In genomic region chr21:15064576-15065380, GRCh38 we compare ENCODE assay signal across 8 cellular contexts. TPM values are rescaled to one million over a fixed set of nuclear protein-coding genes. Genes with fewer than 3 reads are reported as not detected.
A peak's percentile ranks its signal among the peaks of the same experiment; 100 is the strongest.
DNase-seq lines count a peak whose midpoint lies in the region; ATAC-seq and TF ChIP-seq lines count a peak whose summit lies in the region.

Gene NRIP1 (minus strand): TSS chr21:15065000. CDS start chr21:14968192, 96,808 bp downstream.

- peaks cover 46% of the 10 kb centered on the region for H3K4me1 Mint-ChIP-seq in T-helper 1 cell treated with Interleukin-12 subunit alpha and Interleukin-12 subunit beta and Interleukin-4 antibody, amounts not matched to agents 30 μg/mL and 1 μg/mL, for 36 hours (ENCODE audit: low read depth)
- peaks cover 46% of the 10 kb centered on the region for H3K4me1 Mint-ChIP-seq in progenitor cell of endocrine pancreas (ENCODE audit: low read depth)

- peaks cover 46% of the 10 kb centered on the region for H3K79me2 ChIP-seq in Loucy (ENCODE audit: insufficient read depth, low read length)

- TF ChIP-seq POLR2A in upper lobe of left lung (IDR thresholded peaks at IDR 0.05) = peak in 3 of 4 donors; percentile 46 to 88 (median 63)

- H3K4me2 ChIP-seq in Loucy (ENCODE audit: low read depth, low read length, poor library complexity, severe bottlenecking) = peak within 1 kb of the TSS; percentile 96

- TF ChIP-seq CTCF in Loucy (conservative IDR thresholded peaks at IDR 0.05; ENCODE audit: low read length) (no peak), progenitor cell of endocrine pancreas (IDR thresholded peaks at IDR 0.05; ENCODE audit: unreplicated experiment) (no peak), upper lobe of left lung (IDR thresholded peaks at IDR 0.05) (peak in 1 of 6 experiments; percentile 38)

- intact Hi-C loops in left cardiac atrium (cut with DNase I) = loop anchor here in 1 of 2 donors (5.0 kb wide), 3 partner anchors 58 to 418 kb away; no protein-coding TSS in a partner anchor

- no peaks in the 10 kb centered on the region for H3K9me2 ChIP-seq in Loucy (replicated peaks; ENCODE audit: low read depth, low read length)

- no peaks in the 10 kb centered on the region for H3K9me3 ChIP-seq in Loucy (ENCODE audit: insufficient read depth, low read depth, low read length)
- no peaks in the 10 kb centered on the region for H3K9me3 ChIP-seq in upper lobe of left lung

- peaks cover 36% of the 10 kb centered on the region for H3K4me1 ChIP-seq in Loucy (ENCODE audit: insufficient read depth, low read length, poor library complexity, severe bottlenecking)
- peaks cover 24 to 36% (median 30%) of the 10 kb centered on the region in 4 donors for H3K4me1 ChIP-seq in upper lobe of left lung

- peaks cover 2% of the 10 kb centered on the region for H3K36me3 Mint-ChIP-seq in T-helper 1 cell treated with Interleukin-12 subunit alpha and Interleukin-12 subunit beta and Interleukin-4 antibody, amounts not matched to agents 30 μg/mL and 1 μg/mL, for 36 hours (ENCODE audit: low read depth)
- peaks cover 1% of the 10 kb centered on the region for H3K36me3 Mint-ChIP-seq in progenitor cell of endocrine pancreas (ENCODE audit: insufficient read depth)

- peak within 1 kb of the TSS; percentile 96 to 99 (median 98) for H3K27ac ChIP-seq in upper lobe of left lung

- H4K20me1 ChIP-seq in Loucy (ENCODE audit: insufficient read depth, low read length, poor library complexity, severe bottlenecking) = peaks cover 27% of the 10 kb centered on the region

- DNase-seq in EL (peak; percentile 92), GOT3 (lab: John Stamatoyannopoulos, UW) (peak; percentile 81), amygdala (lab: John Stamatoyannopoulos, UW) (peak in 55 of 56 donors; percentile 27 to 90 (median 78)), left cardiac atrium (peak; percentile 94), progenitor cell of endocrine pancreas (ENCODE audit: low spot score, unreplicated experiment) (peak; percentile 72), upper lobe of left lung (peak; percentile 90 to 98)

- H3K36me3 ChIP-seq in Loucy (ENCODE audit: insufficient read depth, low read length) (no peaks in the 10 kb centered on the region), upper lobe of left lung (no peaks in the 10 kb centered on the region)

- no peaks in the 10 kb centered on the region for H3F3A ChIP-seq in Loucy (ENCODE audit: low read depth)

- peaks cover 44% of the 10 kb centered on the region for H3K27me3 Mint-ChIP-seq in T-helper 1 cell treated with Interleukin-12 subunit alpha and Interleukin-12 subunit beta and Interleukin-4 antibody, amounts not matched to agents 30 μg/mL and 1 μg/mL, for 36 hours (ENCODE audit: low read depth)
- peaks cover 3% of the 10 kb centered on the region for H3K27me3 Mint-ChIP-seq in progenitor cell of endocrine pancreas

- no peak for TF ChIP-seq EP300 in upper lobe of left lung (IDR thresholded peaks at IDR 0.05)

- peak within 1 kb of the TSS; percentile 95 for H2AFZ ChIP-seq in Loucy (ENCODE audit: low read length)

- peak; percentile 92 to 94 for ATAC-seq in left cardiac atrium
- ATAC-seq in upper lobe of left lung (ENCODE audit: low FRiP score in 2 of 2) = peak; percentile 94 to 97

- no peaks in the 10 kb centered on the region for H3K27me3 ChIP-seq in Loucy (ENCODE audit: insufficient read depth, low read length, poor library complexity, severe bottlenecking)
- no peaks in the 10 kb centered on the region for H3K27me3 ChIP-seq in upper lobe of left lung

- peak within 1 kb of the TSS; percentile 94 for H3K27ac Mint-ChIP-seq in T-helper 1 cell treated with Interleukin-12 subunit alpha and Interleukin-12 subunit beta and Interleukin-4 antibody, amounts not matched to agents 30 μg/mL and 1 μg/mL, for 36 hours
- H3K27ac Mint-ChIP-seq in progenitor cell of endocrine pancreas = peak within 1 kb of the TSS; percentile 99

- 0 to 1% methylated on average over 25 to 40 of the region's 115 CpGs for WGBS in upper lobe of left lung, 2 donors

- peak within 1 kb of the TSS; percentile 92 for H3K4me3 ChIP-seq in Loucy (ENCODE audit: low read length, poor library complexity, severe bottlenecking)
- peak within 1 kb of the TSS; percentile 81 to 93 (median 89) for H3K4me3 ChIP-seq in upper lobe of left lung

- peak within 1 kb of the TSS; percentile 96 for H3K4me3 Mint-ChIP-seq in T-helper 1 cell treated with Interleukin-12 subunit alpha and Interleukin-12 subunit beta and Interleukin-4 antibody, amounts not matched to agents 30 μg/mL and 1 μg/mL, for 36 hours
- peak within 1 kb of the TSS; percentile 97 for H3K4me3 Mint-ChIP-seq in progenitor cell of endocrine pancreas (ENCODE audit: low read depth)

- H3K9ac ChIP-seq in Loucy (ENCODE audit: low read depth, low read length, poor library complexity, severe bottlenecking) = peak within 1 kb of the TSS; percentile 90

- H3K9me3 Mint-ChIP-seq in T-helper 1 cell treated with Interleukin-12 subunit alpha and Interleukin-12 subunit beta and Interleukin-4 antibody, amounts not matched to agents 30 μg/mL and 1 μg/mL, for 36 hours = no peaks in the 10 kb centered on the region
- H3K9me3 Mint-ChIP-seq in progenitor cell of endocrine pancreas (ENCODE audit: low read depth) = no peaks in the 10 kb centered on the region

RNA-seq across cellular contexts. Expression of gene NRIP1, which starts in this region (rescaled TPM):
- total RNA-seq in left cardiac atrium = 10 to 100 TPM; 30.1 to 36.4 TPM
- total RNA-seq in progenitor cell of endocrine pancreas = 66.0 and 69.4 TPM in 2 replicates
- total RNA-seq in upper lobe of left lung = 10 to 100 TPM; 10.5 to 47.2 (median 34.8) TPM

Comparison
In these comparisons a context has a peak if more than half of its experiments do, and no peak if none do; other contexts are left out.
1. Peak in every context shown above with its lines: DNase-seq, ATAC-seq, H3K4me3 ChIP-seq and H3K27ac ChIP-seq.